In the genomic region with DNA sequence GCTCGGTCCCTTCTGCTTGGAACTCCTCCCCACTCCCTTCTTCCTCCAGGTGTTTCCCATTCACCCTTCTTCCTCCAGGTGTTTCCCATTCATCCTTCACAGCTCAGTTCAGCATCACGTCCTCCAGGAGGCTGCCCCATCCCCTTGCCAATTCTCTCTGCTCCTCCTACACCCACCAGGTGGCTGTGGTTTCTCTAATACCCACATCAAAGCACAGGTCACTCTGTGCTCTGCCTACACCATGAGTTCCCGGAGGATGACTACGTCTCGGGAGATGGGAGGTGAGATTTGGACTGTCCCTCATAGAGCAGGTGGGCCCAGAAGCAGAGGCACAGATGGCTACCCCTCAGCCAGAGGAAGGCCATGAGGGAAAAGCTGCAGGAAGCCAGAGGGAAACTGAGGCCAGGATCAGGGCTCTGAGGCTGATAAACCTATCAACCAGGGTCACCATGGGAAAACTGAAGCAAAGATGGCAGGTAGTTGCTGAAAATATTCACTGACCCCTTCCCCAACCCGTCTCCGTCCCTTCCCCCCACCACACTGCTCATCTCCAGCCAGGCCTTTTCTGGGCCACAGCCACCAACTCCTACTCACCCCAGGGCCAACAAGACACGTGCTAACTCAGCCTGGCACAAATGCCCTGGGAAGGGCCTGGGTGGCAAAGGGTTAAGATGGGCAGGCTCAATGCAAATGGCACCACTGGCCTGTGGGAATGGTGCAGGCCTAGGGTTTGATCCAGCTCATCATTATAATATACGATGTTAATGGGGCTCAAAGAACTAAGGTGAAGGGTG, we compare ENCODE assay signal across 20 cellular contexts. TPM values are rescaled to one million over a fixed set of nuclear protein-coding genes. Genes with fewer than 3 reads are reported as not detected.
A peak's percentile ranks its signal among the peaks of the same experiment; 100 is the strongest.
DNase-seq lines count a peak whose midpoint lies in the region; ATAC-seq, FAIRE-seq and TF ChIP-seq lines count a peak whose summit lies in the region.
"Had no signal": no experiment of that assay in that cellular context is flagged by ENCODE, and none has a peak within 500 bp of the region (broad histone marks: within the 10 kb centered on the region; RNA-seq: fewer than 3 reads in every experiment).

No MANE protein-coding gene starts in this region.

- no peaks in the 10 kb centered on the region for H3K9me3 ChIP-seq in mammary epithelial cell (replicated peaks; ENCODE audit: insufficient read depth, low read length)
- H3K9me3 ChIP-seq in breast epithelium, result no peaks in the 10 kb centered on the region
- no peaks in the 10 kb centered on the region for H3K9me3 ChIP-seq in HEK293 (ENCODE audit: control insufficient read depth, insufficient read depth, low read depth, low read length)
- H3K9me3 ChIP-seq in endodermal cell (ENCODE audit: control insufficient read depth, low read length), result no peaks in the 10 kb centered on the region
- no peaks in the 10 kb centered on the region for H3K9me3 ChIP-seq in HepG2 (ENCODE audit: low read length)

- no peaks in the 10 kb centered on the region for H3K36me3 ChIP-seq in mammary epithelial cell (ENCODE audit: insufficient read depth, low read length)
- no peaks in the 10 kb centered on the region for H3K36me3 ChIP-seq in breast epithelium
- H3K36me3 ChIP-seq in HEK293 (ENCODE audit: control insufficient read depth in 2 of 2, insufficient read depth in 1 of 2, low read length in 2 of 2), result no peaks in the 10 kb centered on the region
- no peaks in the 10 kb centered on the region for H3K36me3 ChIP-seq in endodermal cell (ENCODE audit: control insufficient read depth, insufficient read depth, low read length)
- H3K36me3 ChIP-seq in HepG2 (replicated peaks in 1 of 2; ENCODE audit: control insufficient read depth in 1 of 2, insufficient read depth in 2 of 2, low read length in 2 of 2), result no peaks in the 10 kb centered on the region

- H3K4me3 ChIP-seq in mammary epithelial cell (replicated peaks in 1 of 3; ENCODE audit: insufficient read depth in 1 of 3, low read depth in 2 of 3, low read length in 3 of 3) (no peak overlapping the region), breast epithelium (no peak overlapping the region), HEK293 (ENCODE audit: low read depth, low read length) (no peak overlapping the region), endodermal cell (ENCODE audit: low read length) (no peak overlapping the region), HepG2 (replicated peaks in 1 of 3; ENCODE audit: insufficient read depth in 1 of 3, low read depth in 2 of 3, low read length in 3 of 3) (no peak overlapping the region)

- no peaks in the 10 kb centered on the region for H3K27me3 Mint-ChIP-seq in endodermal cell (ENCODE audit: insufficient read depth)

- H3K4me3 Mint-ChIP-seq in endodermal cell, result no peak overlapping the region
- H3K4me3 Mint-ChIP-seq: CD8-positive, alpha-beta T cell had no signal

- no peak for ATAC-seq in HepG2
- ATAC-seq: CD8-positive, alpha-beta T cell had no signal

- peaks cover 4% of the 10 kb centered on the region for H3K9me3 Mint-ChIP-seq in endodermal cell
- H3K9me3 Mint-ChIP-seq: CD8-positive, alpha-beta T cell had no signal

- no peak overlapping the region for H3K27ac ChIP-seq in mammary epithelial cell (ENCODE audit: insufficient read depth, low read depth, low read length)
- H3K27ac ChIP-seq in breast epithelium, result no peak overlapping the region
- no peak overlapping the region for H3K27ac ChIP-seq in HEK293 (ENCODE audit: extremely low read depth, low read depth, low read length)
- H3K27ac ChIP-seq in endodermal cell (ENCODE audit: low read depth, low read length), result no peak overlapping the region
- H3K27ac ChIP-seq in HepG2 (ENCODE audit: extremely low read length, insufficient read depth, low read length), result no peak overlapping the region
- H3K27ac ChIP-seq: C4-2B had no signal

- no peaks in the 10 kb centered on the region for H3K79me2 ChIP-seq in mammary epithelial cell (ENCODE audit: insufficient read depth, low read length)
- no peaks in the 10 kb centered on the region for H3K79me2 ChIP-seq in HepG2 (ENCODE audit: insufficient read depth, low read length)

- peak; percentile 69 for FAIRE-seq in urothelium cell line (lab: Jason Lieb, UNC)
- no peak for FAIRE-seq in HepG2 (lab: Jason Lieb, UNC)
- FAIRE-seq: D721Med, G401.6, GM12892 had no signal

- peaks cover 2% of the 10 kb centered on the region for H3K4me1 Mint-ChIP-seq in endodermal cell

- H3K4me1 ChIP-seq in mammary epithelial cell (ENCODE audit: insufficient read depth, low read length) (no peaks in the 10 kb centered on the region), breast epithelium (no peaks in the 10 kb centered on the region), HEK293 (ENCODE audit: control insufficient read depth, insufficient read depth, low read length) (no peaks in the 10 kb centered on the region), endodermal cell (ENCODE audit: control insufficient read depth, insufficient read depth, low read length) (no peaks in the 10 kb centered on the region), HepG2 (ENCODE audit: insufficient read depth, low read length) (no peaks in the 10 kb centered on the region)

- no peaks in the 10 kb centered on the region for H4K20me1 ChIP-seq in mammary epithelial cell (ENCODE audit: insufficient read depth, low read length)
- no peaks in the 10 kb centered on the region for H4K20me1 ChIP-seq in HepG2 (ENCODE audit: insufficient read depth, low read length)

- H3K9ac ChIP-seq in mammary epithelial cell (ENCODE audit: insufficient read depth, low read length) (no peak overlapping the region), endodermal cell (ENCODE audit: extremely low read depth, low read length, poor library complexity, severe bottlenecking) (no peak overlapping the region), HepG2 (ENCODE audit: insufficient read depth, low read depth, low read length) (no peak overlapping the region)

- TF ChIP-seq CTCF in mammary epithelial cell (conservative IDR thresholded peaks at IDR 0.05 in 1 of 2, IDR thresholded peaks at IDR 0.05 in 1 of 2; ENCODE audit: extremely low read depth in 1 of 2, insufficient read depth in 1 of 2, low read depth in 1 of 2, low read length in 2 of 2), result no peak
- no peak for TF ChIP-seq CTCF in breast epithelium (IDR thresholded peaks at IDR 0.05)
- no peak for TF ChIP-seq CTCF in HEK293 (tag by site-specific recombination; IDR thresholded peaks at IDR 0.05)
- peak; percentile 29 for TF ChIP-seq CTCF in endodermal cell (conservative IDR thresholded peaks at IDR 0.05)
- TF ChIP-seq CTCF in HepG2 (CRISPR knock-in tag; IDR thresholded peaks at IDR 0.05), result no peak

- dilution Hi-C loops in mammary epithelial cell (cut with HindIII; ENCODE audit: low sequenced_read_pairs), result no loop called here

- no peak overlapping the region for H3K27ac Mint-ChIP-seq in endodermal cell
- H3K27ac Mint-ChIP-seq: CD8-positive, alpha-beta T cell had no signal

- H3K27me3 ChIP-seq in mammary epithelial cell (ENCODE audit: insufficient read depth, low read length) (no peaks in the 10 kb centered on the region), breast epithelium (no peaks in the 10 kb centered on the region), endodermal cell (ENCODE audit: control insufficient read depth, insufficient read depth, low read length, poor library complexity, severe bottlenecking) (no peaks in the 10 kb centered on the region), HepG2 (ENCODE audit: control insufficient read depth in 1 of 2, insufficient read depth in 2 of 2, low read length in 2 of 2) (peaks cover 3 to 45% of the 10 kb centered on the region in 2 experiments; a peak in 3 of 5 replicates)

- peak; percentile 27 for DNase-seq in mammary epithelial cell
- no peak for DNase-seq in breast epithelium (ENCODE audit: low spot score in 2 of 2)
- DNase-seq in endodermal cell, result no peak
- DNase-seq in urothelium cell line (ENCODE audit: low spot score), result peak; percentile 41
- no peak for DNase-seq in activated naive CD4-positive, alpha-beta T cell treated with Interleukin-2 at 50 U/mL for 16 hours
- DNase-seq in HepG2 (ENCODE audit: low spot score), result no peak
- DNase-seq in NCI-H1417 (lab: John Stamatoyannopoulos, UW), result no peak
- DNase-seq: 8988T; CD8-positive, alpha-beta T cell; COR-L47; DMS153; DMS79 treated with DMSO at 0.1 percent for 48 hours; EL had no signal

- TF ChIP-seq POLR2A in breast epithelium (IDR thresholded peaks at IDR 0.05) (no peak), HepG2 (IDR thresholded peaks at IDR 0.05; ENCODE audit: insufficient read depth in 1 of 2, low read depth in 2 of 2, low read length in 2 of 2) (no peak)

- CTCF ChIA-PET in mammary epithelial cell (lab: Charles Lee; ENCODE audit: low non-redundant PET), result no interaction called here
- CTCF ChIA-PET in HEK293 (lab: Yijun Ruan, JAX), result interaction anchor here (0.6 to 1.0 kb wide), 2 partner anchors 366 to 375 kb away, joined by 3 read pairs; no protein-coding TSS in a partner anchor
- CTCF ChIA-PET in HepG2 (lab: Yijun Ruan, JAX; ENCODE audit: low intra/inter-chr PET ratio, low total read pairs), result no interaction called here

- POLR2A ChIA-PET in HEK293 (lab: Yijun Ruan, JAX) (no interaction called here), HepG2 (lab: Yijun Ruan, JAX) (no interaction called here)

- no peaks in the 10 kb centered on the region for H3K36me3 Mint-ChIP-seq in endodermal cell (ENCODE audit: low read depth)
- H3K36me3 Mint-ChIP-seq: CD8-positive, alpha-beta T cell had no signal

- BruUV-seq in mammary epithelial cell (replicated peaks; lab: Mats Ljungman, UMichigan) (no TSS peak), HepG2 (replicated peaks; lab: Mats Ljungman, UMichigan) (no TSS peak)

- no peak overlapping the region for H2AFZ ChIP-seq in mammary epithelial cell (ENCODE audit: low read depth, low read length)
- no peak overlapping the region for H2AFZ ChIP-seq in HepG2 (ENCODE audit: low read length)

- TF ChIP-seq EP300 in HepG2 (IDR thresholded peaks at IDR 0.05; ENCODE audit: low read depth in 2 of 2, low read length in 2 of 2) (no peak), HepG2 (CRISPR knock-in tag; IDR thresholded peaks at IDR 0.05; ENCODE audit: borderline replicate concordance) (no peak)

- H3K4me2 ChIP-seq in mammary epithelial cell (ENCODE audit: insufficient read depth, low read depth, low read length), result no peak overlapping the region
- no peak overlapping the region for H3K4me2 ChIP-seq in HepG2 (ENCODE audit: low read depth, low read length)

- intact Hi-C loops in mammary epithelial cell (cut with micrococcal nuclease) (no loop called here), breast epithelium (cut with DNase I; ENCODE audit: low total_unique reads) (no loop called here), HepG2 (cut with micrococcal nuclease; ENCODE audit: unreplicated experiment) (no loop called here)

- in situ Hi-C loops in mammary epithelial cell (cut with MboI; ENCODE audit: low sequenced_read_pairs in 2 of 2), result no loop called here
- in situ Hi-C loops in HepG2 (cut with HindIII; ENCODE audit: extremely low pct_ligation_motif_present, low pct_unique_long_range_greater_than_20kb), result no loop called here

- 13% methylated on average over 6 of the region's 9 CpGs for WGBS in mammary epithelial cell (ENCODE audit: low coverage, missing lambda C conversion rate)
- 89 to 92% methylated on average over 4 to 9 of the region's 9 CpGs for WGBS in endodermal cell (ENCODE audit: insufficient coverage in 1 of 2, insufficient read length in 1 of 2), 2 experiments
- 14% methylated on average over 9 of the region's 9 CpGs for WGBS in HepG2 (ENCODE audit: low lambda C conversion rate)

- no peak for TF ChIP-seq RAD21 in HepG2 (CRISPR knock-in tag; IDR thresholded peaks at IDR 0.05)

RNA-seq across cellular contexts. Expression of gene CPXM2, which starts 56.6 kb away (rescaled TPM):
- total RNA-seq in mammary epithelial cell (under 1 TPM in 1 of 2 donors, not detected in 1; 0.83 TPM), breast epithelium (10 to 100 TPM in 1 of 3 donors, 1 to 10 TPM in 2; 5.3 to 16.7 (median 7.2) TPM), endodermal cell (1 to 10 TPM; 1.4 to 1.9 TPM), HepG2 (2016; rRNA removed; fragmentation: Illumina TruSeq; extraction: Trizol) (not detected in 2 replicates)
- polyA plus RNA-seq in mammary epithelial cell (not detected), HepG2 (2011; rRNA removed) (0.03 and 0.07 TPM in 2 replicates)
- not detected for polyA minus RNA-seq in mammary epithelial cell
- 1.1 TPM for polyA plus RNA-seq in endodermal cell (2013, experiment 1 of 2)
- polyA plus RNA-seq in endodermal cell (2013, experiment 2 of 2), result 0.91 TPM
- total RNA-seq in HepG2 (2016; cell fraction: cytosol; rRNA removed; fragmentation: Illumina TruSeq; extraction: Trizol; ENCODE audit: low read depth), result not detected in 2 replicates
- not detected in 2 replicates for total RNA-seq in HepG2 (2016; cell fraction: insoluble cytoplasmic fraction; rRNA removed; fragmentation: Illumina TruSeq; extraction: Trizol)
- not detected in 2 replicates for total RNA-seq in HepG2 (2016; cell fraction: membrane; rRNA removed; fragmentation: Illumina TruSeq; extraction: Trizol)
- not detected in 2 replicates for total RNA-seq in HepG2 (2016; cell fraction: nucleus; rRNA removed; fragmentation: Illumina TruSeq; extraction: Trizol)
- polyA plus RNA-seq in HepG2 (2011; cell fraction: cytosol; rRNA removed), result 0.04 and 0.09 TPM in 2 replicates
- 0.05 and 0.14 TPM in 2 replicates for polyA plus RNA-seq in HepG2 (2011; cell fraction: nucleus; rRNA removed)
- polyA plus RNA-seq in HepG2 (2012), result 0.13 and 0.16 TPM in 2 replicates
- polyA plus RNA-seq in HepG2 (2016; cell fraction: cytosol; fragmentation: Illumina TruSeq; extraction: Trizol; ENCODE audit: low read depth), result not detected in 2 replicates
- polyA plus RNA-seq in HepG2 (2016; cell fraction: insoluble cytoplasmic fraction; fragmentation: Illumina TruSeq; extraction: Trizol; ENCODE audit: low read depth), result not detected in 2 replicates
- not detected in 2 replicates for polyA plus RNA-seq in HepG2 (2016; cell fraction: membrane; fragmentation: Illumina TruSeq; extraction: Trizol; ENCODE audit: low read depth)
- not detected in 2 replicates for polyA plus RNA-seq in HepG2 (2016; cell fraction: nucleus; fragmentation: Illumina TruSeq; extraction: Trizol; ENCODE audit: insufficient read depth, low read depth)
- polyA minus RNA-seq in HepG2 (2011; rRNA and poly(A)+ RNA removed; ENCODE audit: low replicate concordance), result 0.06 TPM in 1 of 2 replicates, not detected in the other
- not detected in 2 replicates for polyA minus RNA-seq in HepG2 (2011; cell fraction: cytosol; rRNA and poly(A)+ RNA removed)
- not detected in 2 replicates for polyA minus RNA-seq in HepG2 (2011; cell fraction: nucleus; rRNA and poly(A)+ RNA removed)
- total RNA-seq: CD8-positive, alpha-beta T cell; H4; HT-29 had no signal

Comparison
In these comparisons a context has a peak if more than half of its experiments do, and no peak if none do; other contexts are left out.
1. DNase-seq: peak in mammary epithelial cell (single experiment) and urothelium cell line (single experiment); none in breast epithelium (0 of 2), endodermal cell (single experiment), activated naive CD4-positive, alpha-beta T cell treated with Interleukin-2 at 50 U/mL for 16 hours (single experiment), HepG2 (single experiment) and NCI-H1417 (0 of 3).